In the genomic region with DNA sequence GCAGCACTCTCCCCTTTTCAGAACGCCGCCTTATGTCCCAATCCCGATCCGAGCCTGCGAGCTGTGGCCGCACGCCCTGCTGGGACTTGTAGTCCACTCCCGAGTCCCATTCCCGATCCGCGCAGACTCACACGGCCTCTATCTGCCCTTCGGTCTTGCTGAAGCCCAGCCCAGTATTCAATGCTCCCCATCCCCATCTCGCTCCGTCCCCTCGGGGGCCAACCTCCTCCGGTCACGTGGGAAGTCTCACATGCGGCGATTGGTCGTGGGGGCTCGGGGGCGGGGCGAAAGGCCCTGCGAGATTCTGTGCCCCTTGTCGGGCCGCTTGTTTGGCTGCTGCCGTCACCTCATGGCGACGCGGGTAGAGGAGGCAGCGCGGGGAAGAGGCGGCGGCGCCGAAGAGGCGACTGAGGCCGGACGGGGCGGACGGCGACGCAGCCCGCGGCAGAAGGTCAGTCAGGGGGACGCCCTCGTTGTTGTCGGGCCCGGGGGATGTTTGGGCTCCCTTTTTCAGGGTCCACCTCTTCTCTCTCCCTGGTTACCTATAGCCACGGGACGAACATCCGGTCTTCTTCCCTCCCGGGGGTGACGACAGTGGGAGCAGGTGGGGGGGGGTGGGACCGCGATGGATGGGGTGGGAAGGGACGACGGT, we compare ENCODE assay signal across 8 cellular contexts. TPM values are rescaled to one million over a fixed set of nuclear protein-coding genes. Genes with fewer than 3 reads are reported as not detected.
DNase-seq lines count a peak whose midpoint lies in the region; ATAC-seq, FAIRE-seq and TF ChIP-seq lines count a peak whose summit lies in the region.

A gene (plus strand): TSS at position 328 of the 652 bp plus-strand sequence. CDS start 22 bp downstream, at position 350.

- H3K9ac ChIP-seq in iPS-20b (ENCODE audit: low read depth, low read length): peak within 1 kb of the TSS; percentile 90; the same call in 1 of the 2 replicates

- H3K36me3 ChIP-seq in bronchial epithelial cell (ENCODE audit: control insufficient read depth, insufficient read depth, low read length): no peaks in the 10 kb centered on the region
- peaks cover 24% of the 10 kb centered on the region; the same call in 1 of the 2 replicates for H3K36me3 ChIP-seq in iPS-20b (ENCODE audit: insufficient read depth, low read depth, low read length)

- ATAC-seq in GM18907 (IDR thresholded peaks at IDR 0.05; ENCODE audit: unreplicated experiment): peak; percentile 99
- peak; percentile 98 for ATAC-seq in HG03159 (IDR thresholded peaks at IDR 0.05; ENCODE audit: unreplicated experiment)

- FAIRE-seq in bronchial epithelial cell (lab: Jason Lieb, UNC): peak; percentile 86

- H3K27me3 ChIP-seq in bronchial epithelial cell (ENCODE audit: control insufficient read depth, insufficient read depth, low read length) (no peaks in the 10 kb centered on the region), iPS-20b (ENCODE audit: insufficient read depth, low read length) (no peaks in the 10 kb centered on the region)

- POLR2A ChIA-PET in AG04449 (lab: Yijun Ruan, JAX): interaction anchor here (0.6 kb wide), 1 partner anchor 9 kb away, joined by 3 read pairs; no protein-coding TSS in a partner anchor

- DNase-seq in AG04449 (ENCODE audit: low read depth, low spot score): peak; percentile 91
- DNase-seq in NCI-H2227 treated with DMSO at 0.1 percent for 48 hours (lab: John Stamatoyannopoulos, UW): peak; percentile 99
- peak; percentile 95 for DNase-seq in bronchial epithelial cell (ENCODE audit: low read depth)

- H3K4me1 ChIP-seq in iPS-20b (ENCODE audit: insufficient read depth, low read length): peaks cover 4% of the 10 kb centered on the region; the same call in 1 of the 2 replicates

- no peaks in the 10 kb centered on the region for H3K9me3 ChIP-seq in iPS-20b (ENCODE audit: insufficient read depth, low read depth, low read length)

- TF ChIP-seq CTCF in AG04449 (IDR thresholded peaks at IDR 0.05; ENCODE audit: insufficient read depth, low read length, missing control alignments) (no peak), WI38 (IDR thresholded peaks at IDR 0.05; ENCODE audit: low read depth, low read length) (no peak), bronchial epithelial cell (IDR thresholded peaks at IDR 0.05; ENCODE audit: insufficient read depth, low read length, severe bottlenecking) (no peak)

- CTCF ChIA-PET in AG04449 (lab: Yijun Ruan, JAX): no interaction called here

- H3K4me3 ChIP-seq in AG04449 (ENCODE audit: low read depth, low read length) (peak within 1 kb of the TSS; percentile 72), WI38 (ENCODE audit: low read depth, low read length) (peak within 1 kb of the TSS; percentile 70), bronchial epithelial cell (ENCODE audit: low read depth, low read length) (peak within 1 kb of the TSS; percentile 65), iPS-20b (ENCODE audit: low read length) (peak within 1 kb of the TSS; percentile 96), skin epidermis (peak within 1 kb of the TSS; percentile 52 to 86 (median 68))

- no peak within 1 kb of the TSS for H3K27ac ChIP-seq in iPS-20b (ENCODE audit: low read length)
- H3K27ac ChIP-seq in skin epidermis: peak within 1 kb of the TSS; percentile 19 to 93 (median 83)

RNA-seq across cellular contexts. Expression of the gene that starts here (rescaled TPM):
- total RNA-seq in bronchial epithelial cell: 7.6 and 11.6 TPM in 2 replicates
